10 cellular contexts compared by ENCODE assay signal in genomic region chr9:16039103-16039987, GRCh38.
DNase-seq lines count a peak whose midpoint lies in the region; ATAC-seq and TF ChIP-seq lines count a peak whose summit lies in the region.
"Had no signal": no experiment of that assay in that cellular context is flagged by ENCODE, and none has a peak within 500 bp of the region (broad histone marks: within the 10 kb centered on the region; RNA-seq: fewer than 3 reads in every experiment).

No MANE protein-coding gene starts in this region.

- peaks cover 53% of the 10 kb centered on the region for H3K4me1 Mint-ChIP-seq in chondrocyte (ENCODE audit: low read depth)
- H3K4me1 Mint-ChIP-seq in neural progenitor cell = peaks cover 41% of the 10 kb centered on the region
- H3K4me1 Mint-ChIP-seq: activated naive CD4-positive, alpha-beta T cell treated with anti-CD3 and anti-CD28 coated beads, Interleukin-2, amount 50 U/mL, for 24 hours had no signal

- H3K27me3 Mint-ChIP-seq in chondrocyte (ENCODE audit: low read depth) (no peaks in the 10 kb centered on the region), neural progenitor cell (ENCODE audit: insufficient read depth, low read depth) (peaks cover 12% of the 10 kb centered on the region)
- H3K27me3 Mint-ChIP-seq: activated naive CD4-positive, alpha-beta T cell treated with anti-CD3 and anti-CD28 coated beads, Interleukin-2, amount 50 U/mL, for 24 hours had no signal

- H3K36me3 ChIP-seq in HUES48 (ENCODE audit: control insufficient read depth, insufficient read depth, low read length) (no peaks in the 10 kb centered on the region), neural progenitor cell (no peaks in the 10 kb centered on the region)

- peaks cover 26% of the 10 kb centered on the region for H3K4me1 ChIP-seq in HUES48 (ENCODE audit: control insufficient read depth, insufficient read depth, low read length)
- peaks cover 35% of the 10 kb centered on the region for H3K4me1 ChIP-seq in neural progenitor cell

- no peak overlapping the region for H3K4me3 Mint-ChIP-seq in chondrocyte (ENCODE audit: unreplicated experiment)
- no peak overlapping the region for H3K4me3 Mint-ChIP-seq in neural progenitor cell
- H3K4me3 Mint-ChIP-seq: activated naive CD4-positive, alpha-beta T cell treated with anti-CD3 and anti-CD28 coated beads, Interleukin-2, amount 50 U/mL, for 24 hours had no signal

- H3K9me3 ChIP-seq in HUES48 (ENCODE audit: control insufficient read depth, insufficient read depth, low read length) (no peaks in the 10 kb centered on the region), neural progenitor cell (ENCODE audit: low read depth) (no peaks in the 10 kb centered on the region)

- TF ChIP-seq CTCF in chondrocyte (IDR thresholded peaks at IDR 0.05) (no peak), neural progenitor cell (IDR thresholded peaks at IDR 0.05) (no peak)

- H3K27ac ChIP-seq in HUES48 (ENCODE audit: low read depth, low read length) = peak overlapping the region; percentile 64
- no peak overlapping the region for H3K27ac ChIP-seq in neural progenitor cell
- H3K27ac ChIP-seq: PC-9 had no signal

- peaks cover 2% of the 10 kb centered on the region for H3K36me3 Mint-ChIP-seq in chondrocyte (ENCODE audit: low read depth)
- H3K36me3 Mint-ChIP-seq in neural progenitor cell = peaks cover 3% of the 10 kb centered on the region
- H3K36me3 Mint-ChIP-seq: activated naive CD4-positive, alpha-beta T cell treated with anti-CD3 and anti-CD28 coated beads, Interleukin-2, amount 50 U/mL, for 24 hours had no signal

- H3K4me3 ChIP-seq in HUES48 (ENCODE audit: low read depth, low read length) (no peak overlapping the region), neural progenitor cell (no peak overlapping the region)
- H3K4me3 ChIP-seq: PC-9 had no signal

- H3K9ac ChIP-seq in HUES48 (ENCODE audit: low read depth, low read length) = no peak overlapping the region
- H3K9ac ChIP-seq in neural progenitor cell = no peak overlapping the region

- H3K9me3 Mint-ChIP-seq in chondrocyte (ENCODE audit: low read depth) = peaks cover 14% of the 10 kb centered on the region
- peaks cover 10% of the 10 kb centered on the region for H3K9me3 Mint-ChIP-seq in neural progenitor cell
- H3K9me3 Mint-ChIP-seq: activated naive CD4-positive, alpha-beta T cell treated with anti-CD3 and anti-CD28 coated beads, Interleukin-2, amount 50 U/mL, for 24 hours had no signal

- no peaks in the 10 kb centered on the region for H4K20me1 ChIP-seq in neural progenitor cell (ENCODE audit: low read depth)

- H3K27me3 ChIP-seq in HUES48 (ENCODE audit: control insufficient read depth, insufficient read depth, low read length) = no peaks in the 10 kb centered on the region
- no peaks in the 10 kb centered on the region for H3K27me3 ChIP-seq in neural progenitor cell

- H3K4me2 ChIP-seq in neural progenitor cell = peak overlapping the region; percentile 65
- H3K4me2 ChIP-seq: PC-9 had no signal

- peak; percentile 82 for ATAC-seq in GM18868 (IDR thresholded peaks at IDR 0.05; ENCODE audit: unreplicated experiment)

- no peak overlapping the region for H2AFZ ChIP-seq in neural progenitor cell (replicated peaks)
- H2AFZ ChIP-seq: PC-9 had no signal

- H3K27ac Mint-ChIP-seq in chondrocyte (ENCODE audit: unreplicated experiment) = peak overlapping the region; percentile 13
- peak overlapping the region; percentile 21 for H3K27ac Mint-ChIP-seq in neural progenitor cell
- H3K27ac Mint-ChIP-seq: activated naive CD4-positive, alpha-beta T cell treated with anti-CD3 and anti-CD28 coated beads, Interleukin-2, amount 50 U/mL, for 24 hours had no signal

- DNase-seq in chondrocyte (ENCODE audit: low spot score) (no peak), neural progenitor cell (ENCODE audit: low spot score) (no peak), Kasumi-1 (lab: John Stamatoyannopoulos, UW) (no peak), 8988T (no peak), retina (no peak)
- DNase-seq in central memory CD4-positive, alpha-beta T cell = no peak

- peaks cover 23% of the 10 kb centered on the region for H3F3A ChIP-seq in neural progenitor cell (ENCODE audit: low read depth)

- no peaks in the 10 kb centered on the region for H3K79me2 ChIP-seq in neural progenitor cell (ENCODE audit: low read depth)
